1 cellular context compared by ENCODE assay signal in the genomic region with DNA sequence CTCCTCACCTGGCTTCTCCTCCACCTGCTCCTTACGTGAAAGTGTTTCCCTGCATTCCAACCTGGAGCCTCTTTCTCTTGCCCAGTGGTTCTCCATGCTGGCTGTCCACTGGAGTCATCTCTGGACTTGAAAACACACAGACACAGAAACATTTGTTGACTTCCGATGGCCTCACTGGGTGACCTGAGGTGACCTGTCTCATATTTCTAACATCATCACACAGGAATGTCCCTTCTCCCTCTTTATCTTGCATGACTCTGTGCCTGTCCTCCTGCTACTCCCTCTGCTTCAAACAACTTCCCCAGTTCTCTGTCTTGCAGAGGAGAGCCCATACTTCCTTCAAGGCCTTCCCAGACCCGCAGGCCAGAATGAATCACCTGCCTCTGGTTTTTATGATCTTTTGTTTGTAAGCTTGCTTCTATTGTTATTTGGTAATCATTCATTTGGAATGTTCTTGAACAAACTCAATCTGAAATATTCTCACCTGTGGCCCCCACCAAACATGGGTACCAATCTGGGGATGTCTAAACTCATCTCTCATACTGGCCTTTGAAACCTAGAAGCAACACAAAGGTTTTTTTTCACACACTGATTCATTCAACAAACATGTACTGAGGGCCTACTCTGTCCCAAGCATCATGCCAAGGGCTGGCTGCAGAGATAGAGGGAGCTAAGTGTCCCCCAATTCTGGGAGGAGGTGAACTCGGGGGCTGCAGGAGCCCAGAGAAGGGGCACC.
TF ChIP-seq lines count a peak whose summit lies in the region.

No MANE protein-coding gene starts in this region.

TF ChIP-seq in HepG2, 621 proteins besides CTCF, POLR2A, EP300 and RAD21 (continued from another document and continues in another):
- TF ChIP-seq SKIL (CRISPR knock-in tag; IDR thresholded peaks at IDR 0.05; ENCODE audit: borderline replicate concordance) (peak; percentile 86), TEAD3 (CRISPR knock-in tag; optimal IDR thresholded peaks at IDR 0.05; ENCODE audit: borderline replicate concordance) (peak; percentile 98), ZNF101 (CRISPR knock-in tag; IDR thresholded peaks at IDR 0.05; ENCODE audit: borderline replicate concordance, low read depth) (no peak), ZGPAT (CRISPR knock-in tag; IDR thresholded peaks at IDR 0.05) (peak; percentile 69; the same call in 1 of the 2 replicates), HOXA3 (CRISPR knock-in tag; IDR thresholded peaks at IDR 0.05) (0 out of 2 replicates have a peak, but pooled peaks have one; percentile 52), ISL2 (CRISPR knock-in tag; IDR thresholded peaks at IDR 0.05) (peak; percentile 61; the same call in 1 of the 2 replicates), KDM6A (CRISPR knock-in tag; IDR thresholded peaks at IDR 0.05; ENCODE audit: low read depth) (peak; percentile 67; the same call in 1 of the 2 replicates), ZKSCAN8 (CRISPR knock-in tag; IDR thresholded peaks at IDR 0.05; ENCODE audit: borderline replicate concordance) (peak; percentile 56; the same call in 1 of the 2 replicates), ZNF788 (CRISPR knock-in tag; IDR thresholded peaks at IDR 0.05; ENCODE audit: borderline replicate concordance) (peak; percentile 17; the same call in 1 of the 2 replicates), ARHGAP35 (CRISPR knock-in tag; IDR thresholded peaks at IDR 0.05; ENCODE audit: borderline replicate concordance) (no peak), ZFX (CRISPR knock-in tag; IDR thresholded peaks at IDR 0.05; ENCODE audit: low read depth) (peak; percentile 31; the same call in 1 of the 2 replicates), ZNF362 (CRISPR knock-in tag; IDR thresholded peaks at IDR 0.05; ENCODE audit: borderline replicate concordance) (0 out of 2 replicates have a peak, but pooled peaks have one; percentile 29), TFE3 (CRISPR knock-in tag; IDR thresholded peaks at IDR 0.05) (0 out of 2 replicates have a peak, but pooled peaks have one; percentile 31), SRF (IDR thresholded peaks at IDR 0.05; ENCODE audit: low read depth, low read length) (0 out of 2 replicates have a peak, but pooled peaks have one; percentile 16), AHDC1 (CRISPR knock-in tag; IDR thresholded peaks at IDR 0.05; ENCODE audit: borderline replicate concordance) (peak; percentile 83; the same call in 1 of the 2 replicates), PRDM10 (CRISPR knock-in tag; IDR thresholded peaks at IDR 0.05; ENCODE audit: low read depth) (0 out of 2 replicates have a peak, but pooled peaks have one; percentile 36), SALL1 (CRISPR knock-in tag; IDR thresholded peaks at IDR 0.05) (peak; percentile 96), ZNF180 (CRISPR knock-in tag; IDR thresholded peaks at IDR 0.05; ENCODE audit: borderline replicate concordance, low read depth) (no peak), IKZF5 (CRISPR knock-in tag; IDR thresholded peaks at IDR 0.05) (peak; percentile 75; the same call in 1 of the 2 replicates), SOX6 (IDR thresholded peaks at IDR 0.05) (no peak), SOX6 (CRISPR knock-in tag; IDR thresholded peaks at IDR 0.05) (peak; percentile 68; the same call in 1 of the 2 replicates), SOX13 (IDR thresholded peaks at IDR 0.05) (no peak), SOX13 (CRISPR knock-in tag; conservative IDR thresholded peaks at IDR 0.05 in 1 of 2, IDR thresholded peaks at IDR 0.05 in 1 of 2) (peak in 1 of 2 experiments; percentile 73; a peak in 1 of 4 replicates), ZNF710 (CRISPR knock-in tag; IDR thresholded peaks at IDR 0.05; ENCODE audit: borderline replicate concordance) (peak; percentile 46; the same call in 1 of the 2 replicates), FOXP1 (IDR thresholded peaks at IDR 0.05) (peak; percentile 74), FOXP1 (CRISPR knock-in tag; IDR thresholded peaks at IDR 0.05) (peak; percentile 86)
- TF ChIP-seq, protein P1, sequence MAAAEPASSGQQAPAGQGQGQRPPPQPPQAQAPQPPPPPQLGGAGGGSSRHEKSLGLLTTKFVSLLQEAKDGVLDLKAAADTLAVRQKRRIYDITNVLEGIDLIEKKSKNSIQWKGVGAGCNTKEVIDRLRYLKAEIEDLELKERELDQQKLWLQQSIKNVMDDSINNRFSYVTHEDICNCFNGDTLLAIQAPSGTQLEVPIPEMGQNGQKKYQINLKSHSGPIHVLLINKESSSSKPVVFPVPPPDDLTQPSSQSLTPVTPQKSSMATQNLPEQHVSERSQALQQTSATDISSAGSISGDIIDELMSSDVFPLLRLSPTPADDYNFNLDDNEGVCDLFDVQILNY (CRISPR knock-in tag; conservative IDR thresholded peaks at IDR 0.05) = no peak
